In the genomic region with DNA sequence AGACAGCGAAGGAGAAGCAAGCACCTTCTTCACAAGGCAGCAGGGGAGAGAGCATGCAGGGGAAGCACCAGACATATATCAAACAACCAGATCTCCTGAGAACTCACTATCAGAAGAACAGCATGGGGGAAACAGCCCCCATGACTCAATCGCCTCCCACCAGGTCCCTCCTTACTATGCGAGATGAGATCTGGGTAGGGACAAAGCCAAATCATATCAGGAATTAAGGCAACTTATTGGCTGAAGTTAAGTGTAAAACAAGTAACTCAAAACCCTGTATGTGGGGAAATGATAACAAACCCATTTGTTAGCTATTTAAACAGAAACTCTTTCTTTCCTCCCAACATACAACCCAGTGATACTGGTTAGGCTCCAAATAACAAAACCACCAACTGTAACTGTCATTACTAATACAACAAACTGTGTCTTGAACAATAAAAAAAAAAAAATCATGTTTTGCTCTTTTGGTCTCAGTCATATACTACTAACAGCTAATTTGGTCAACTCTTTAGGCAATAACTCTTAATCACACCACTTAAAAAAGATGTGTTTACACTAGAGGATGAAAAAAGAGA, we compare ENCODE assay signal across 14 cellular contexts. TPM values are rescaled to one million over a fixed set of nuclear protein-coding genes. Genes with fewer than 3 reads are reported as not detected.
DNase-seq lines count a peak whose midpoint lies in the region; ATAC-seq, FAIRE-seq and TF ChIP-seq lines count a peak whose summit lies in the region.
"Had no signal": no experiment of that assay in that cellular context is flagged by ENCODE, and none has a peak within 500 bp of the region (broad histone marks: within the 10 kb centered on the region; RNA-seq: fewer than 3 reads in every experiment).

No MANE protein-coding gene starts in this region.

- peak; percentile 88 for FAIRE-seq in K562 (lab: Jason Lieb, UNC)
- no peak for FAIRE-seq in HTR-8/SVneo (lab: Jason Lieb, UNC)
- FAIRE-seq: A204.1 had no signal

- peaks cover 81% of the 10 kb centered on the region for H3K79me2 ChIP-seq in K562 (ENCODE audit: control insufficient read depth, insufficient read depth, low read length)

- peak; percentile 54 for DNase-seq in activated CD4-positive, alpha-beta T cell treated with anti-CD3 and anti-CD28 coated beads for 48 hours
- no peak for DNase-seq in activated CD4-positive, alpha-beta T cell treated with anti-CD3 and anti-CD28 coated beads, Interleukin-2, amount 50 U/mL, for 4 hours
- peak; percentile 36 for DNase-seq in OCI-M2 (lab: John Stamatoyannopoulos, UW; ENCODE audit: unreplicated experiment)
- DNase-seq in K562 (ENCODE audit: extremely low read depth in 1 of 4, low spot score in 3 of 4) = peak; percentile 32 to 89 (median 38)
- peak; percentile 39 for DNase-seq in stimulated activated CD4-positive, alpha-beta T cell treated with anti-CD3 and anti-CD28 coated beads, Interleukin-4, amount 100 ng/mL, for 24 hours
- DNase-seq in glutamatergic neuron = no peak
- DNase-seq in HTR-8/SVneo (ENCODE audit: insufficient read length, low spot score) = no peak
- DNase-seq in SW 1271 (lab: John Stamatoyannopoulos, UW) = no peak
- DNase-seq: body of pancreas, naive B cell, posterior cingulate gyrus, uterus had no signal

- peaks cover 37% of the 10 kb centered on the region for H3K36me3 ChIP-seq in K562 (ENCODE audit: control insufficient read depth, insufficient read depth, low read length)
- H3K36me3 ChIP-seq: uterus had no signal

- H3K9ac ChIP-seq in K562 (ENCODE audit: insufficient read depth in 1 of 2, low read depth in 2 of 2, low read length in 2 of 2) = peak overlapping the region in 1 of 2 experiments; percentile 27; a peak in 1 of 4 replicates

- POLR2A ChIA-PET in K562 (lab: Yijun Ruan, JAX) = interaction anchor here (0.6 to 1.3 kb wide), 2 partner anchors 13 to 15 kb away, joined by 3 to 4 read pairs; no protein-coding TSS in a partner anchor

- no peaks in the 10 kb centered on the region for H3K9me1 ChIP-seq in K562 (ENCODE audit: control insufficient read depth, insufficient read depth, low read length)

- CTCF ChIA-PET in K562 (lab: Yijun Ruan, JAX; ENCODE audit: low intra/inter-chr PET ratio) = interaction anchor here (1.1 kb wide), 1 partner anchor 8 kb away, joined by 3 read pairs; no protein-coding TSS in a partner anchor

- ATAC-seq in K562 = peak; percentile 68
- ATAC-seq: body of pancreas; stimulated activated memory B cell treated with anti-CD40 and anti-IgM and Interleukin-4, amounts not matched to agents 10 μg/mL and 1 μg/mL and 100 μg/mL, for 72 hours had no signal

- H3K4me2 ChIP-seq in K562 (ENCODE audit: insufficient read depth, low read length) = peak overlapping the region; percentile 51

- TF ChIP-seq POLR2A in K562 (conservative IDR thresholded peaks at IDR 0.05) = no peak

- TF ChIP-seq CTCF in K562 (IDR thresholded peaks at IDR 0.05 in 2 of 3, conservative IDR thresholded peaks at IDR 0.05 in 1 of 3; ENCODE audit: insufficient read depth in 2 of 3, low read depth in 1 of 3, low read length in 3 of 3) (no peak), glutamatergic neuron (IDR thresholded peaks at IDR 0.05; ENCODE audit: partially characterized antibody, unreplicated experiment) (no peak)

- intact Hi-C loops in K562 (cut with micrococcal nuclease) = loop anchor here (5.0 kb wide), 1 partner anchor 350 kb away; no protein-coding TSS in a partner anchor

- no peak for TF ChIP-seq RAD21 in K562 (CRISPR knock-in tag; conservative IDR thresholded peaks at IDR 0.05 in 1 of 2, IDR thresholded peaks at IDR 0.05 in 1 of 2)

- no peak overlapping the region for H3K4me3 ChIP-seq in K562
- H3K4me3 ChIP-seq: body of pancreas, uterus had no signal

- no peak overlapping the region for H3K4me3 Mint-ChIP-seq in glutamatergic neuron (ENCODE audit: unreplicated experiment)
- H3K4me3 Mint-ChIP-seq: naive B cell; stimulated activated memory B cell treated with anti-CD40 and anti-IgM and Interleukin-4, amounts not matched to agents 10 μg/mL and 1 μg/mL and 100 μg/mL, for 72 hours had no signal

- no peak overlapping the region; the same call in 1 of the 2 replicates for H2AFZ ChIP-seq in K562 (ENCODE audit: low read depth, low read length)

- BruUV-seq in K562 (replicated peaks; lab: Mats Ljungman, UMichigan) = no TSS peak

- H3K36me3 Mint-ChIP-seq in glutamatergic neuron (ENCODE audit: unreplicated experiment) = no peaks in the 10 kb centered on the region

- WGBS in K562 (ENCODE audit: insufficient coverage, low coverage, missing lambda C conversion rate) = 9% methylated on average over 3 of the region's 3 CpGs

- H3K4me1 ChIP-seq in K562 (replicated peaks in 1 of 2; ENCODE audit: control insufficient read depth in 2 of 2, insufficient read depth in 2 of 2, low read length in 2 of 2) = peaks cover 0 to 44% of the 10 kb centered on the region in 2 experiments; a peak in 3 of 5 replicates
- H3K4me1 ChIP-seq: body of pancreas, uterus had no signal

- no peaks in the 10 kb centered on the region for H3K9me3 Mint-ChIP-seq in glutamatergic neuron (ENCODE audit: unreplicated experiment)

- peaks cover 21% of the 10 kb centered on the region for H3K9me3 ChIP-seq in K562 (replicated peaks; ENCODE audit: control insufficient read depth, insufficient read depth, low read depth, low read length)
- H3K9me3 ChIP-seq: uterus had no signal

- H3K4me1 Mint-ChIP-seq in glutamatergic neuron (ENCODE audit: low read depth, unreplicated experiment) = peaks cover 4% of the 10 kb centered on the region
- H3K4me1 Mint-ChIP-seq: naive B cell; stimulated activated memory B cell treated with anti-CD40 and anti-IgM and Interleukin-4, amounts not matched to agents 10 μg/mL and 1 μg/mL and 100 μg/mL, for 72 hours had no signal

- TF ChIP-seq EP300 in K562 (IDR thresholded peaks at IDR 0.05; ENCODE audit: low read length) = peak; percentile 83

- H3K27ac ChIP-seq in K562 (ENCODE audit: extremely low read depth, low read depth, low read length) = peak overlapping the region; percentile 77
- H3K27ac ChIP-seq: body of pancreas, uterus had no signal

- H4K20me1 ChIP-seq in K562 (replicated peaks; ENCODE audit: control insufficient read depth, insufficient read depth, low read length) = no peaks in the 10 kb centered on the region

- H3K27me3 Mint-ChIP-seq in glutamatergic neuron (ENCODE audit: unreplicated experiment) = peaks cover 2% of the 10 kb centered on the region
- H3K27me3 Mint-ChIP-seq: naive B cell; stimulated activated memory B cell treated with anti-CD40 and anti-IgM and Interleukin-4, amounts not matched to agents 10 μg/mL and 1 μg/mL and 100 μg/mL, for 72 hours had no signal

- no peak overlapping the region for H3K27ac Mint-ChIP-seq in glutamatergic neuron (ENCODE audit: unreplicated experiment)
- H3K27ac Mint-ChIP-seq: naive B cell; stimulated activated memory B cell treated with anti-CD40 and anti-IgM and Interleukin-4, amounts not matched to agents 10 μg/mL and 1 μg/mL and 100 μg/mL, for 72 hours had no signal

- in situ Hi-C loops in K562 (cut with MboI) = no loop called here

- H3K27me3 ChIP-seq in K562 (ENCODE audit: control insufficient read depth in 2 of 2, insufficient read depth in 2 of 2, low read length in 2 of 2) = no peaks in the 10 kb centered on the region
- H3K27me3 ChIP-seq: body of pancreas, uterus had no signal

TF ChIP-seq in K562, 482 proteins besides CTCF, POLR2A, EP300 and RAD21 (continues in another document):
- TF ChIP-seq, protein P1, sequence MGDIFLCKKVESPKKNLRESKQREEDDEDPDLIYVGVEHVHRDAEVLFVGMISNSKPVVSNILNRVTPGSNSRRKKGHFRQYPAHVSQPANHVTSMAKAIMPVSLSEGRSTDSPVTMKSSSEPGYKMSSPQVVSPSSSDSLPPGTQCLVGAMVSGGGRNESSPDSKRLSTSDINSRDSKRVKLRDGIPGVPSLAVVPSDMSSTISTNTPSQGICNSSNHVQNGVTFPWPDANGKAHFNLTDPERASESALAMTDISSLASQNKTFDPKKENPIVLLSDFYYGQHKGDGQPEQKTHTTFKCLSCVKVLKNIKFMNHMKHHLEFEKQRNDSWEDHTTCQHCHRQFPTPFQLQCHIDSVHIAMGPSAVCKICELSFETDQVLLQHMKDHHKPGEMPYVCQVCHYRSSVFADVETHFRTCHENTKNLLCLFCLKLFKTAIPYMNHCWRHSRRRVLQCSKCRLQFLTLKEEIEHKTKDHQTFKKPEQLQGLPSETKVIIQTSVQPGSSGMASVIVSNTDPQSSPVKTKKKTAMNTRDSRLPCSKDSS (IDR thresholded peaks at IDR 0.05; ENCODE audit: low read depth, partially characterized antibody) = no peak

RNA-seq across cellular contexts. Expression of gene MINDY3, which starts 57.8 kb away (rescaled TPM):
- 13.0 and 53.9 TPM in 2 replicates for total RNA-seq in K562 (2011; cell fraction: chromatin; rRNA removed; ENCODE audit: low replicate concordance)
- total RNA-seq in K562 (2011; cell fraction: nucleolus; rRNA removed) = 7.5 and 9.9 TPM in 2 replicates
- total RNA-seq in K562 (2011; cell fraction: nucleoplasm; rRNA removed) = 25.6 and 40.0 TPM in 2 replicates
- total RNA-seq in K562 (2014; rRNA removed) = 11.7 and 14.0 TPM in 2 replicates
- total RNA-seq in K562 (2014; rRNA removed; fragmentation: Illumina TruSeq; extraction: Trizol) = 29.1 and 33.9 TPM in 2 replicates
- total RNA-seq in K562 (2015; rRNA removed; fragmentation: Illumina TruSeq; extraction: Trizol) = 28.8 and 29.5 TPM in 2 replicates
- total RNA-seq in K562 (2021) = 22.0 and 23.0 TPM in 2 replicates
- 17.1 and 18.3 TPM in 2 replicates for polyA plus RNA-seq in K562 (2011; rRNA removed)
- 2.9 and 6.9 TPM in 2 replicates for polyA plus RNA-seq in K562 (2011; cell fraction: cytosol; rRNA removed)
- 17.9 and 29.3 TPM in 2 replicates for polyA plus RNA-seq in K562 (2011; cell fraction: nucleus; rRNA removed)
- polyA plus RNA-seq in K562 (2012) = 16.7 and 29.5 TPM in 2 replicates
- polyA plus RNA-seq in K562 (2014; fragmentation: Illumina TruSeq; extraction: Trizol) = 21.3 and 23.6 TPM in 2 replicates
- polyA plus RNA-seq in K562 (2014; fragmentation: Nextera tagmentation; extraction: Ambion mirVana) = 10 to 100 TPM; 34.2 to 35.9 TPM
- 14.7 and 19.2 TPM in 2 replicates for polyA plus RNA-seq in K562 (2014; rRNA removed)
- polyA minus RNA-seq in K562 (2011; rRNA and poly(A)+ RNA removed) = 24.1 and 28.4 TPM in 2 replicates
- 9.4 and 10.1 TPM in 2 replicates for polyA minus RNA-seq in K562 (2011; cell fraction: cytosol; rRNA and poly(A)+ RNA removed)
- 29.1 and 59.8 TPM in 2 replicates for polyA minus RNA-seq in K562 (2011; cell fraction: nucleus; rRNA and poly(A)+ RNA removed)
- 45.6 TPM for total RNA-seq in glutamatergic neuron (ENCODE audit: unreplicated experiment)

Comparison
In these comparisons a context has a peak if more than half of its experiments do, and no peak if none do; other contexts are left out.
1. DNase-seq: peak in activated CD4-positive, alpha-beta T cell treated with anti-CD3 and anti-CD28 coated beads for 48 hours (single experiment), OCI-M2 (single experiment), K562 (4 of 4) and stimulated activated CD4-positive, alpha-beta T cell treated with anti-CD3 and anti-CD28 coated beads, Interleukin-4, amount 100 ng/mL, for 24 hours (single experiment); none in activated CD4-positive, alpha-beta T cell treated with anti-CD3 and anti-CD28 coated beads, Interleukin-2, amount 50 U/mL, for 4 hours (0 of 2), glutamatergic neuron (single experiment), HTR-8/SVneo (single experiment) and SW 1271 (0 of 2).